ENCODE assay signal across 14 cellular contexts in genomic region chr2:145751155-145751554, GRCh38.
DNase-seq lines count a peak whose midpoint lies in the region; ATAC-seq, FAIRE-seq and TF ChIP-seq lines count a peak whose summit lies in the region.
"Had no signal": no experiment of that assay in that cellular context is flagged by ENCODE, and none has a peak within 500 bp of the region (broad histone marks: within the 10 kb centered on the region; RNA-seq: fewer than 3 reads in every experiment).

No MANE protein-coding gene starts in this region.

- H3K79me2 ChIP-seq in astrocyte (ENCODE audit: insufficient read depth, low read length), result no peaks in the 10 kb centered on the region

- H3K4me3 Mint-ChIP-seq in astrocyte (ENCODE audit: unreplicated experiment), result no peak overlapping the region
- H3K4me3 Mint-ChIP-seq: activated CD4-positive, alpha-beta memory T cell treated with anti-CD3 and anti-CD28 coated beads, Interleukin-2, amount 10 ng/mL, durations not matched to agents 7 days and 5 days; activated naive CD4-positive, alpha-beta T cell treated with anti-CD3 and anti-CD28 coated beads, Interleukin-2, amount 50 U/mL, for 24 hours; H9 had no signal

- H3K27ac ChIP-seq in left ventricle myocardium inferior (replicated peaks) (peak overlapping the region; percentile 76), astrocyte (ENCODE audit: low read depth, low read length) (peak overlapping the region; percentile 55), mesodermal cell (ENCODE audit: low read depth, low read length, severe bottlenecking) (peak overlapping the region; percentile 89), vagina (peak overlapping the region; percentile 55), psoas muscle (no peak overlapping the region)
- H3K27ac ChIP-seq: A549, neutrophil had no signal

- peaks cover 29% of the 10 kb centered on the region for H3K4me1 Mint-ChIP-seq in astrocyte (ENCODE audit: low read depth, unreplicated experiment)
- H3K4me1 Mint-ChIP-seq: activated naive CD4-positive, alpha-beta T cell treated with anti-CD3 and anti-CD28 coated beads, Interleukin-2, amount 50 U/mL, for 24 hours had no signal

- no peak for TF ChIP-seq POLR2A in vagina (IDR thresholded peaks at IDR 0.05)

- H3K36me3 ChIP-seq in left ventricle myocardium inferior (no peaks in the 10 kb centered on the region), astrocyte (ENCODE audit: insufficient read depth, low read length) (no peaks in the 10 kb centered on the region), mesodermal cell (ENCODE audit: control insufficient read depth, insufficient read depth, low read length) (no peaks in the 10 kb centered on the region), vagina (no peaks in the 10 kb centered on the region), psoas muscle (ENCODE audit: insufficient read depth in 1 of 2, low read depth in 1 of 2) (no peaks in the 10 kb centered on the region)
- H3K36me3 ChIP-seq: neutrophil had no signal

- H4K20me1 ChIP-seq in astrocyte (ENCODE audit: insufficient read depth, low read length), result no peaks in the 10 kb centered on the region

- H3K36me3 Mint-ChIP-seq in astrocyte (ENCODE audit: low read depth, unreplicated experiment), result no peaks in the 10 kb centered on the region
- H3K36me3 Mint-ChIP-seq: activated naive CD4-positive, alpha-beta T cell treated with anti-CD3 and anti-CD28 coated beads, Interleukin-2, amount 50 U/mL, for 24 hours had no signal

- no peak for FAIRE-seq in astrocyte (lab: Jason Lieb, UNC)
- FAIRE-seq: A549 had no signal

- peak overlapping the region; percentile 1 for H3K27ac Mint-ChIP-seq in astrocyte (ENCODE audit: unreplicated experiment)
- H3K27ac Mint-ChIP-seq: activated CD4-positive, alpha-beta memory T cell treated with anti-CD3 and anti-CD28 coated beads, Interleukin-2, amount 10 ng/mL, durations not matched to agents 7 days and 5 days; activated naive CD4-positive, alpha-beta T cell treated with anti-CD3 and anti-CD28 coated beads, Interleukin-2, amount 50 U/mL, for 24 hours had no signal

- 80% methylated on average over 1 of the region's 1 CpG; no CpG with 5 or more reads in 1 of the 2 experiments for WGBS in mesodermal cell (ENCODE audit: insufficient coverage in 2 of 2), 2 experiments
- 23 to 43% (median 39%) methylated on average over 1 of the region's 1 CpG for WGBS in psoas muscle, 3 donors

- peak overlapping the region; percentile 54 for H2AFZ ChIP-seq in astrocyte (ENCODE audit: low read depth, low read length)

- H3K4me3 ChIP-seq in left ventricle myocardium inferior, result no peak overlapping the region
- no peak overlapping the region for H3K4me3 ChIP-seq in astrocyte (ENCODE audit: insufficient read depth, low read depth, low read length)
- no peak overlapping the region for H3K4me3 ChIP-seq in mesodermal cell (ENCODE audit: extremely low read depth, insufficient read depth, low read length, poor library complexity, severe bottlenecking)
- H3K4me3 ChIP-seq in vagina, result no peak overlapping the region
- H3K4me3 ChIP-seq in psoas muscle, result no peak overlapping the region
- H3K4me3 ChIP-seq: A549 had no signal

- no peaks in the 10 kb centered on the region for H3K27me3 Mint-ChIP-seq in astrocyte (ENCODE audit: low read depth, unreplicated experiment)
- H3K27me3 Mint-ChIP-seq: activated naive CD4-positive, alpha-beta T cell treated with anti-CD3 and anti-CD28 coated beads, Interleukin-2, amount 50 U/mL, for 24 hours had no signal

- H3K9me3 Mint-ChIP-seq in astrocyte (ENCODE audit: unreplicated experiment), result no peaks in the 10 kb centered on the region
- H3K9me3 Mint-ChIP-seq: H9 had no signal

- peaks cover 27% of the 10 kb centered on the region for H3K4me1 ChIP-seq in left ventricle myocardium inferior
- H3K4me1 ChIP-seq in astrocyte (ENCODE audit: insufficient read depth, low read length), result peaks cover 18% of the 10 kb centered on the region
- H3K4me1 ChIP-seq in mesodermal cell (ENCODE audit: control insufficient read depth, insufficient read depth, low read length, poor library complexity, severe bottlenecking), result peaks cover 27% of the 10 kb centered on the region
- H3K4me1 ChIP-seq in vagina, result peaks cover 20% of the 10 kb centered on the region
- H3K4me1 ChIP-seq in psoas muscle, result peaks cover 13% of the 10 kb centered on the region

- intact Hi-C loops in left ventricle myocardium inferior (cut with micrococcal nuclease), result no loop called here
- intact Hi-C loops in cardiac septum (cut with DNase I), result loop anchor here (10.0 kb wide), 1 partner anchor 1236 kb away; no protein-coding TSS in a partner anchor
- intact Hi-C loops in vagina (cut with DNase I), result loop anchor here (5.0 kb wide), 1 partner anchor 1234 kb away; no protein-coding TSS in a partner anchor
- intact Hi-C loops in psoas muscle (cut with DNase I), result no loop called here

- no peak overlapping the region for H3K9ac ChIP-seq in astrocyte (ENCODE audit: low read length)

- no peak for ATAC-seq in HG03108 (IDR thresholded peaks at IDR 0.05; ENCODE audit: unreplicated experiment)
- no peak for ATAC-seq in psoas muscle

- no peak for DNase-seq in left ventricle myocardium inferior
- DNase-seq in cardiac septum (ENCODE audit: low spot score), result no peak
- DNase-seq in astrocyte (ENCODE audit: low read depth), result no peak
- DNase-seq in vagina (ENCODE audit: extremely low spot score in 2 of 2), result no peak
- no peak for DNase-seq in DMS53 (lab: John Stamatoyannopoulos, UW)
- no peak for DNase-seq in psoas muscle
- DNase-seq: activated CD4-positive, alpha-beta memory T cell treated with anti-CD3 and anti-CD28 coated beads, Interleukin-2, amount 10 ng/mL, durations not matched to agents 7 days and 5 days; H9; NCI-H446 had no signal

- peak overlapping the region; percentile 64 for H3K4me2 ChIP-seq in astrocyte (ENCODE audit: low read length)
- H3K4me2 ChIP-seq: A549 had no signal

- TF ChIP-seq CTCF in left ventricle myocardium inferior (IDR thresholded peaks at IDR 0.05; ENCODE audit: borderline replicate concordance), result no peak
- TF ChIP-seq CTCF in astrocyte (IDR thresholded peaks at IDR 0.05; ENCODE audit: insufficient read depth, low read depth, low read length), result no peak
- TF ChIP-seq CTCF in vagina (IDR thresholded peaks at IDR 0.05), result no peak
- TF ChIP-seq CTCF in psoas muscle (IDR thresholded peaks at IDR 0.05), result no peak

- H3K9me3 ChIP-seq in left ventricle myocardium inferior (replicated peaks), result no peaks in the 10 kb centered on the region
- H3K9me3 ChIP-seq in astrocyte (ENCODE audit: insufficient read depth, low read depth, low read length), result no peaks in the 10 kb centered on the region
- no peaks in the 10 kb centered on the region for H3K9me3 ChIP-seq in mesodermal cell (ENCODE audit: control insufficient read depth, low read length)
- no peaks in the 10 kb centered on the region for H3K9me3 ChIP-seq in vagina
- no peaks in the 10 kb centered on the region for H3K9me3 ChIP-seq in psoas muscle
- H3K9me3 ChIP-seq: A549, neutrophil had no signal

- H3K27me3 ChIP-seq in left ventricle myocardium inferior (ENCODE audit: low read depth), result no peaks in the 10 kb centered on the region
- H3K27me3 ChIP-seq in astrocyte (ENCODE audit: insufficient read depth, low read length), result no peaks in the 10 kb centered on the region
- no peaks in the 10 kb centered on the region for H3K27me3 ChIP-seq in vagina
- H3K27me3 ChIP-seq in psoas muscle (ENCODE audit: insufficient read depth in 3 of 3, low read length in 2 of 3), result no peaks in the 10 kb centered on the region

Comparison
In these comparisons a context has a peak if more than half of its experiments do, and no peak if none do; other contexts are left out.
1. intact Hi-C loops: an anchor here in cardiac septum (10.0 kb wide) and vagina (5.0 kb wide); none called in left ventricle myocardium inferior and psoas muscle.